In genomic region chr12:101407438-101408345, GRCh38 we compare ENCODE assay signal across 1 cellular context.
A peak's percentile ranks its signal among the peaks of the same experiment; 100 is the strongest.
TF ChIP-seq lines count a peak whose summit lies in the region.

ARL1 (minus strand) TSS chr12:101407772; CDS start chr12:101407645, 127 bp downstream.

TF ChIP-seq in HepG2, 621 proteins besides CTCF, POLR2A, EP300 and RAD21 (continued from another document and continues in another):
- no peak for TF ChIP-seq TCF12 (IDR thresholded peaks at IDR 0.05)
- peak; percentile 70; the same call in 1 of the 2 replicates for TF ChIP-seq TCF12 (CRISPR knock-in tag; IDR thresholded peaks at IDR 0.05)
- peak; percentile 88 for TF ChIP-seq THAP11 (CRISPR knock-in tag; IDR thresholded peaks at IDR 0.05)
- no peak for TF ChIP-seq ZNF768 (CRISPR knock-in tag; IDR thresholded peaks at IDR 0.05)
- peak; percentile 87 for TF ChIP-seq TGIF2 (CRISPR knock-in tag; IDR thresholded peaks at IDR 0.05)
- no peak for TF ChIP-seq ZNF720 (CRISPR knock-in tag; IDR thresholded peaks at IDR 0.05)
- TF ChIP-seq CBFB (CRISPR knock-in tag; IDR thresholded peaks at IDR 0.05) = peak; percentile 40; the same call in 1 of the 2 replicates
- peak; percentile 81; the same call in 1 of the 2 replicates for TF ChIP-seq ZNF205 (CRISPR knock-in tag; IDR thresholded peaks at IDR 0.05)
- TF ChIP-seq MYC (CRISPR knock-in tag; IDR thresholded peaks at IDR 0.05; ENCODE audit: borderline replicate concordance) = peak; percentile 92
- TF ChIP-seq LBX2 (CRISPR knock-in tag; IDR thresholded peaks at IDR 0.05; ENCODE audit: borderline replicate concordance) = no peak
- peak; percentile 100 for TF ChIP-seq ZFAT (CRISPR knock-in tag; conservative IDR thresholded peaks at IDR 0.05)
- no peak for TF ChIP-seq CAMTA2 (CRISPR knock-in tag; IDR thresholded peaks at IDR 0.05; ENCODE audit: borderline replicate concordance)
- TF ChIP-seq ZNF572 (CRISPR knock-in tag; IDR thresholded peaks at IDR 0.05) = no peak
- peak; percentile 54; the same call in 1 of the 2 replicates for TF ChIP-seq ZNF749 (CRISPR knock-in tag; IDR thresholded peaks at IDR 0.05; ENCODE audit: borderline replicate concordance)
- peak; percentile 56; the same call in 1 of the 2 replicates for TF ChIP-seq POGZ (CRISPR knock-in tag; IDR thresholded peaks at IDR 0.05)
- no peak for TF ChIP-seq ZNF432 (CRISPR knock-in tag; IDR thresholded peaks at IDR 0.05; ENCODE audit: borderline replicate concordance)
- TF ChIP-seq ZNF350 (CRISPR knock-in tag; IDR thresholded peaks at IDR 0.05; ENCODE audit: borderline replicate concordance, low read depth) = peak; percentile 40; the same call in 1 of the 2 replicates
- TF ChIP-seq ZXDC (CRISPR knock-in tag; IDR thresholded peaks at IDR 0.05) = no peak
- TF ChIP-seq NCOA2 (CRISPR knock-in tag; IDR thresholded peaks at IDR 0.05) = 0 out of 2 replicates have a peak, but pooled peaks have one; percentile 15
- peak; percentile 33; the same call in 1 of the 2 replicates for TF ChIP-seq BCL3 (CRISPR knock-in tag; IDR thresholded peaks at IDR 0.05)
- TF ChIP-seq ZNF501 (CRISPR knock-in tag; IDR thresholded peaks at IDR 0.05) = peak; percentile 86
- no peak for TF ChIP-seq ZNF576 (CRISPR knock-in tag; IDR thresholded peaks at IDR 0.05)
- peak; percentile 89 for TF ChIP-seq RBFOX2 (IDR thresholded peaks at IDR 0.05; ENCODE audit: low read depth, low read length)
- TF ChIP-seq NR1H2 (CRISPR knock-in tag; IDR thresholded peaks at IDR 0.05; ENCODE audit: borderline replicate concordance, low read depth) = 0 out of 2 replicates have a peak, but pooled peaks have one; percentile 16
- TF ChIP-seq NR2F6 (IDR thresholded peaks at IDR 0.05) = no peak
- peak; percentile 4; the same call in 1 of the 2 replicates for TF ChIP-seq NR2F6 (CRISPR knock-in tag; IDR thresholded peaks at IDR 0.05)
- peak; percentile 54; the same call in 1 of the 2 replicates for TF ChIP-seq ZNF337 (CRISPR knock-in tag; IDR thresholded peaks at IDR 0.05; ENCODE audit: borderline replicate concordance, low read depth)
- peak; percentile 33; the same call in 1 of the 2 replicates for TF ChIP-seq THRA (CRISPR knock-in tag; IDR thresholded peaks at IDR 0.05; ENCODE audit: borderline replicate concordance)
- TF ChIP-seq TEAD2 (CRISPR knock-in tag; IDR thresholded peaks at IDR 0.05) = 0 out of 2 replicates have a peak, but pooled peaks have one; percentile 51
- peak; percentile 79 for TF ChIP-seq UBTF (CRISPR knock-in tag; IDR thresholded peaks at IDR 0.05)
- TF ChIP-seq NR0B2 (CRISPR knock-in tag; IDR thresholded peaks at IDR 0.05) = peak; percentile 34; the same call in 1 of the 2 replicates
- TF ChIP-seq ZNF746 (CRISPR knock-in tag; IDR thresholded peaks at IDR 0.05) = 0 out of 2 replicates have a peak, but pooled peaks have one; percentile 19
- no peak; the same call in 1 of the 2 replicates for TF ChIP-seq ZNF558 (CRISPR knock-in tag; IDR thresholded peaks at IDR 0.05; ENCODE audit: borderline replicate concordance)
- TF ChIP-seq XBP1 (CRISPR knock-in tag; IDR thresholded peaks at IDR 0.05) = peak; percentile 73; the same call in 1 of the 2 replicates
- peak; percentile 84 for TF ChIP-seq SPEN (CRISPR knock-in tag; IDR thresholded peaks at IDR 0.05; ENCODE audit: low read depth)
- 0 out of 2 replicates have a peak, but pooled peaks have one; percentile 42 for TF ChIP-seq ZFP36L2 (CRISPR knock-in tag; IDR thresholded peaks at IDR 0.05)
- no peak for TF ChIP-seq ZNF616 (CRISPR knock-in tag; IDR thresholded peaks at IDR 0.05; ENCODE audit: low read depth)
- 0 out of 2 replicates have a peak, but pooled peaks have one; percentile 47 for TF ChIP-seq ZKSCAN8 (CRISPR knock-in tag; IDR thresholded peaks at IDR 0.05; ENCODE audit: borderline replicate concordance)
- TF ChIP-seq ZNF788 (CRISPR knock-in tag; IDR thresholded peaks at IDR 0.05; ENCODE audit: borderline replicate concordance) = no peak
- TF ChIP-seq HNF1A (IDR thresholded peaks at IDR 0.05; ENCODE audit: low read depth) = no peak
- TF ChIP-seq HNF1A (CRISPR knock-in tag; IDR thresholded peaks at IDR 0.05; ENCODE audit: borderline replicate concordance) = peak; percentile 19; the same call in 1 of the 2 replicates
- peak; percentile 69 for TF ChIP-seq FOXJ3 (CRISPR knock-in tag; IDR thresholded peaks at IDR 0.05; ENCODE audit: borderline replicate concordance)
- 0 out of 2 replicates have a peak, but pooled peaks have one; percentile 17 for TF ChIP-seq MTERF4 (CRISPR knock-in tag; IDR thresholded peaks at IDR 0.05)
- no peak for TF ChIP-seq SOX13 (IDR thresholded peaks at IDR 0.05)
- 0 out of 4 replicates have a peak, but pooled peaks of 1 of the 2 experiments have one; percentile 32 for TF ChIP-seq SOX13 (CRISPR knock-in tag; conservative IDR thresholded peaks at IDR 0.05 in 1 of 2, IDR thresholded peaks at IDR 0.05 in 1 of 2)
- TF ChIP-seq E2F1 (CRISPR knock-in tag; IDR thresholded peaks at IDR 0.05) = peak; percentile 74
- no peak for TF ChIP-seq ZNF7 (CRISPR knock-in tag; IDR thresholded peaks at IDR 0.05)
- peak; percentile 78; the same call in 1 of the 2 replicates for TF ChIP-seq TEF (CRISPR knock-in tag; IDR thresholded peaks at IDR 0.05)
- 0 out of 2 replicates have a peak, but pooled peaks have one; percentile 33 for TF ChIP-seq EED (CRISPR knock-in tag; IDR thresholded peaks at IDR 0.05)
- peak; percentile 69; the same call in 1 of the 2 replicates for TF ChIP-seq NCOR1 (IDR thresholded peaks at IDR 0.05; ENCODE audit: borderline replicate concordance, low read length)
